Comparison of ENCODE assay signal across 10 cellular contexts in genomic region chr10:86366902-86367338, GRCh38. TPM values are rescaled to one million over a fixed set of nuclear protein-coding genes. Genes with fewer than 3 reads are reported as not detected.
A peak's percentile ranks its signal among the peaks of the same experiment; 100 is the strongest.
DNase-seq lines count a peak whose midpoint lies in the region; ATAC-seq and TF ChIP-seq lines count a peak whose summit lies in the region.
"Had no signal": no experiment of that assay in that cellular context is flagged by ENCODE, and none has a peak within 500 bp of the region (broad histone marks: within the 10 kb centered on the region; RNA-seq: fewer than 3 reads in every experiment).

No MANE protein-coding gene starts in this region.

- H3K9ac ChIP-seq in parathyroid adenoma, result no peak overlapping the region

- H3K36me3 ChIP-seq in Caco-2 (ENCODE audit: control insufficient read depth, insufficient read depth, low read length) (no peaks in the 10 kb centered on the region), parathyroid adenoma (ENCODE audit: control insufficient read depth, insufficient read depth, low read length) (no peaks in the 10 kb centered on the region)

- ATAC-seq in HG03442 (IDR thresholded peaks at IDR 0.05; ENCODE audit: unreplicated experiment) (peak; percentile 35), GM18873 (IDR thresholded peaks at IDR 0.05; ENCODE audit: low FRiP score, unreplicated experiment) (no peak), HG02763 (IDR thresholded peaks at IDR 0.05; ENCODE audit: unreplicated experiment) (no peak)

- H3K4me2 ChIP-seq in parathyroid adenoma (ENCODE audit: low read length), result peak overlapping the region; percentile 68

- intact Hi-C loops in Caco-2 (cut with micrococcal nuclease; ENCODE audit: unreplicated experiment), result no loop called here
- intact Hi-C loops in activated T-helper 1 cell treated with anti-CD3 and anti-CD28 coated beads, Interleukin-12 subunit alpha, Interleukin-12 subunit beta, Interleukin-2, Interleukin-4 antibody, amounts not matched to agents 30 ng/mL and 10 ng/mL and 1 ng/mL, durations not matched to agents 14 hours and 24 hours and 36 hours (cut with micrococcal nuclease), result no loop called here

- H3K4me3 ChIP-seq in Caco-2 (ENCODE audit: low read depth, low read length) (peak overlapping the region; percentile 63), epithelial cell of proximal tubule (ENCODE audit: low read depth, low read length) (peak overlapping the region; percentile 21), parathyroid adenoma (ENCODE audit: low read depth, low read length) (peak overlapping the region; percentile 31)

- H3K79me2 ChIP-seq in parathyroid adenoma, result no peaks in the 10 kb centered on the region

- no peaks in the 10 kb centered on the region for H3K9me3 Mint-ChIP-seq in Caco-2 (ENCODE audit: unreplicated experiment)
- H3K9me3 Mint-ChIP-seq in activated T-helper 1 cell treated with anti-CD3 and anti-CD28 coated beads, Interleukin-12 subunit alpha, Interleukin-12 subunit beta, Interleukin-2, Interleukin-4 antibody, amounts not matched to agents 30 ng/mL and 10 ng/mL and 1 ng/mL, durations not matched to agents 14 hours and 24 hours and 36 hours, result no peaks in the 10 kb centered on the region

- H3K27me3 Mint-ChIP-seq in Caco-2 (ENCODE audit: insufficient read depth, unreplicated experiment), result peaks cover 13% of the 10 kb centered on the region
- peaks cover 59% of the 10 kb centered on the region for H3K27me3 Mint-ChIP-seq in activated T-helper 1 cell treated with anti-CD3 and anti-CD28 coated beads, Interleukin-12 subunit alpha, Interleukin-12 subunit beta, Interleukin-2, Interleukin-4 antibody, amounts not matched to agents 30 ng/mL and 10 ng/mL and 1 ng/mL, durations not matched to agents 14 hours and 24 hours and 36 hours (ENCODE audit: insufficient read depth)

- DNase-seq in Caco-2 (peak in 1 of 2 experiments; percentile 33), epithelial cell of proximal tubule (ENCODE audit: low read depth) (no peak), activated gamma-delta T cell (lab: John Stamatoyannopoulos, UW) (no peak)
- no peak for DNase-seq in activated T-helper 1 cell treated with anti-CD3 and anti-CD28 coated beads, Interleukin-12 subunit alpha, Interleukin-12 subunit beta, Interleukin-2, Interleukin-4 antibody, amounts not matched to agents 30 ng/mL and 10 ng/mL and 1 ng/mL, durations not matched to agents 14 hours and 24 hours and 36 hours (ENCODE audit: low spot score)
- DNase-seq: small intestine had no signal

- no TSS peak for BruUV-seq in Caco-2 (replicated peaks; lab: Mats Ljungman, UMichigan)

- H3K27me3 ChIP-seq in Caco-2 (replicated peaks; ENCODE audit: control insufficient read depth, insufficient read depth, low read length) (no peaks in the 10 kb centered on the region), parathyroid adenoma (ENCODE audit: control insufficient read depth, insufficient read depth, low read length) (no peaks in the 10 kb centered on the region)

- no peaks in the 10 kb centered on the region for H3K9me3 ChIP-seq in Caco-2
- no peaks in the 10 kb centered on the region for H3K9me3 ChIP-seq in parathyroid adenoma (ENCODE audit: control insufficient read depth, low read length)

- CTCF ChIA-PET in Caco-2 (lab: Charles Lee), result interaction anchor here (2.6 kb wide), 1 partner anchor 18 kb away, joined by 15 read pairs; no protein-coding TSS in a partner anchor

- POLR2A ChIA-PET in Caco-2 (lab: Charles Lee), result no interaction called here

- H3K27ac ChIP-seq in parathyroid adenoma, result no peak overlapping the region
- H3K27ac ChIP-seq: HL-60 had no signal

- peak overlapping the region; percentile 69 for H3K4me3 Mint-ChIP-seq in Caco-2 (ENCODE audit: unreplicated experiment)
- H3K4me3 Mint-ChIP-seq in activated T-helper 1 cell treated with anti-CD3 and anti-CD28 coated beads, Interleukin-12 subunit alpha, Interleukin-12 subunit beta, Interleukin-2, Interleukin-4 antibody, amounts not matched to agents 30 ng/mL and 10 ng/mL and 1 ng/mL, durations not matched to agents 14 hours and 24 hours and 36 hours, result no peak overlapping the region

- H2AFZ ChIP-seq in parathyroid adenoma, result peak overlapping the region; percentile 23

- no peak for TF ChIP-seq CTCF in Caco-2 (IDR thresholded peaks at IDR 0.05; ENCODE audit: insufficient read depth in 1 of 2, low read depth in 1 of 2, low read length in 1 of 2, severe bottlenecking in 1 of 2, unreplicated experiment in 1 of 2)
- no peak for TF ChIP-seq CTCF in epithelial cell of proximal tubule (conservative IDR thresholded peaks at IDR 0.05; ENCODE audit: low read depth, low read length)
- TF ChIP-seq CTCF in parathyroid adenoma (IDR thresholded peaks at IDR 0.05), result no peak

- H3K36me3 Mint-ChIP-seq in Caco-2 (ENCODE audit: insufficient read depth, unreplicated experiment), result no peaks in the 10 kb centered on the region
- peaks cover 2% of the 10 kb centered on the region for H3K36me3 Mint-ChIP-seq in activated T-helper 1 cell treated with anti-CD3 and anti-CD28 coated beads, Interleukin-12 subunit alpha, Interleukin-12 subunit beta, Interleukin-2, Interleukin-4 antibody, amounts not matched to agents 30 ng/mL and 10 ng/mL and 1 ng/mL, durations not matched to agents 14 hours and 24 hours and 36 hours (ENCODE audit: low read depth)

- H3K4me1 ChIP-seq in Caco-2, result peaks cover 20% of the 10 kb centered on the region
- no peaks in the 10 kb centered on the region for H3K4me1 ChIP-seq in parathyroid adenoma

- H3K27ac Mint-ChIP-seq in Caco-2 (ENCODE audit: unreplicated experiment), result no peak overlapping the region
- H3K27ac Mint-ChIP-seq in activated T-helper 1 cell treated with anti-CD3 and anti-CD28 coated beads, Interleukin-12 subunit alpha, Interleukin-12 subunit beta, Interleukin-2, Interleukin-4 antibody, amounts not matched to agents 30 ng/mL and 10 ng/mL and 1 ng/mL, durations not matched to agents 14 hours and 24 hours and 36 hours, result no peak overlapping the region

- H3K4me1 Mint-ChIP-seq in Caco-2 (ENCODE audit: low read depth, unreplicated experiment), result peaks cover 5% of the 10 kb centered on the region
- peaks cover 11% of the 10 kb centered on the region for H3K4me1 Mint-ChIP-seq in activated T-helper 1 cell treated with anti-CD3 and anti-CD28 coated beads, Interleukin-12 subunit alpha, Interleukin-12 subunit beta, Interleukin-2, Interleukin-4 antibody, amounts not matched to agents 30 ng/mL and 10 ng/mL and 1 ng/mL, durations not matched to agents 14 hours and 24 hours and 36 hours (ENCODE audit: low read depth)

RNA-seq across cellular contexts. Expression of gene GRID1, which starts 0.3 kb away (rescaled TPM):
- total RNA-seq in Caco-2 (2022) (6.9 and 8.0 TPM in 2 replicates), epithelial cell of proximal tubule (0.52 TPM in 1 of 2 replicates, not detected in the other)
- not detected in 2 replicates for total RNA-seq in activated T-helper 1 cell treated with anti-CD3 and anti-CD28 coated beads, Interleukin-12 subunit alpha, Interleukin-12 subunit beta, Interleukin-2, Interleukin-4 antibody, amounts not matched to agents 30 ng/mL and 10 ng/mL and 1 ng/mL, durations not matched to agents 14 hours and 24 hours and 36 hours
